In the genomic region with DNA sequence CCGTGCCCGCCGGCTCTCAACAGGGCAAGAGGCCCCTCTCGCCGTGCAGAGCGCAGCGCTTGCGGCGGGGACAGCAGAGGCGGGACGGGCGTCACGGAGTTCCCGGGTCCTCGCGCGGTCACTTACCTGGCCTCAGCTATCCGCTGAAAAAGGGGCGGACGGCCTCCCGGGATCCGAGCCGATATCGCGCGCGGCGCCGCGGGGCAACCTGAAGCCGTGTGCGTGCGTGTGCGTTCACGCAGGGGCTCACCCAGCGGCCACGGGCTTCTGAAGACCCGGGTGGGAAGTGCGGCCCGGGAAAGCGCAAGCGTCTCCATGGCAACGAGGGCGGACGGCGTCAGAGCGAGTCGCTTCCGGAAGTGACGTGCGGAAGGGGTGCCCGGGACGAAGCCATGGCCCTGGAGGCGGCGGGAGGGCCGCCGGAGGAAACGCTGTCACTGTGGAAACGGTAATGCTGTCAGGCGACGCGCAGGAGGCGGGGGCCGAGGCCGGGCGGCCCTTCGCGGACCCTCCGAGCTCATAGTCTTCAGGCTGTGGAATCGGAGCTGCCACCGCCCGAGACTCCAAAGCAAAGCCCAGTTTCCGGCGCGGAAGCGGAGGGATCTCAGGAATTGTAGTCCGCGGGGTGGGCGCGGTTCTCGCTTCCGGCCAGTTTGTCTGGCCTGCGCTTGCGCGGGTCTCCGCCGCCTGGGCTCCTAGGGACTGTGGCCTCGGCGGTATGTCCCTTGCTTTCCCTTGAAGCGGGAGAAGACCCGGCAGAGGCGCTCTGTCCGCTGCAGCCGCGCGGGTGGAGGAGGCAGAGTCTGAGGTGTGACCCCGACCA, we compare ENCODE assay signal across 1 cellular context.
TF ChIP-seq lines count a peak whose summit lies in the region.

A gene (plus strand): TSS at position 365 of the 823 bp plus-strand sequence. CDS start 28 bp downstream, at position 393.

TF ChIP-seq in HepG2, 621 proteins besides CTCF, POLR2A, EP300 and RAD21 (continued from another document and continues in another):
- TF ChIP-seq SP1 (IDR thresholded peaks at IDR 0.05) (no peak), SP1 (CRISPR knock-in tag; IDR thresholded peaks at IDR 0.05) (peak; percentile 75), NBN (conservative IDR thresholded peaks at IDR 0.05) (no peak), ZIK1 (CRISPR knock-in tag; IDR thresholded peaks at IDR 0.05; ENCODE audit: borderline replicate concordance, low read depth) (peak; percentile 1; the same call in 1 of the 2 replicates), FOXC1 (CRISPR knock-in tag; IDR thresholded peaks at IDR 0.05; ENCODE audit: borderline replicate concordance) (peak; percentile 91), IRX3 (CRISPR knock-in tag; IDR thresholded peaks at IDR 0.05; ENCODE audit: borderline replicate concordance, low read depth) (no peak), PLRG1 (conservative IDR thresholded peaks at IDR 0.05) (no peak), HCFC1 (IDR thresholded peaks at IDR 0.05; ENCODE audit: low read depth, low read length) (peak; percentile 23; the same call in 1 of the 2 replicates), ZC3H4 (CRISPR knock-in tag; IDR thresholded peaks at IDR 0.05; ENCODE audit: borderline replicate concordance) (no peak), ZNF572 (CRISPR knock-in tag; IDR thresholded peaks at IDR 0.05) (no peak; the same call in 1 of the 2 replicates), ELF1 (CRISPR knock-in tag; IDR thresholded peaks at IDR 0.05) (peak; percentile 92), CEBPB (IDR thresholded peaks at IDR 0.05; ENCODE audit: borderline replicate concordance, low read depth, low read length) (no peak), TBX3 (IDR thresholded peaks at IDR 0.05; ENCODE audit: borderline replicate concordance) (no peak; the same call in 1 of the 2 replicates), AHR (CRISPR knock-in tag; IDR thresholded peaks at IDR 0.05) (no peak; the same call in 1 of the 2 replicates), MAF1 (CRISPR knock-in tag; IDR thresholded peaks at IDR 0.05; ENCODE audit: borderline replicate concordance) (peak; percentile 87; the same call in 1 of the 2 replicates), BORCS8-MEF2B (CRISPR knock-in tag; IDR thresholded peaks at IDR 0.05) (peak; percentile 92), HOXA7 (CRISPR knock-in tag; IDR thresholded peaks at IDR 0.05) (no peak), NPAS2 (CRISPR knock-in tag; IDR thresholded peaks at IDR 0.05; ENCODE audit: borderline replicate concordance) (no peak), ZNF136 (CRISPR knock-in tag; IDR thresholded peaks at IDR 0.05; ENCODE audit: low read depth) (peak; percentile 61; the same call in 1 of the 2 replicates), TRIM24 (CRISPR knock-in tag; IDR thresholded peaks at IDR 0.05) (no peak), SAP130 (CRISPR knock-in tag; IDR thresholded peaks at IDR 0.05; ENCODE audit: low read depth) (peak; percentile 99), ELF3 (CRISPR knock-in tag; IDR thresholded peaks at IDR 0.05) (peak; percentile 70; the same call in 1 of the 2 replicates), KAT2B (IDR thresholded peaks at IDR 0.05; ENCODE audit: borderline replicate concordance, low read depth, low read length) (no peak), ATF1 (CRISPR knock-in tag; IDR thresholded peaks at IDR 0.05) (peak; percentile 96), ZNF615 (CRISPR knock-in tag; IDR thresholded peaks at IDR 0.05; ENCODE audit: borderline replicate concordance) (0 out of 2 replicates have a peak, but pooled peaks have one; percentile 15), ATRX (CRISPR knock-in tag; IDR thresholded peaks at IDR 0.05; ENCODE audit: borderline replicate concordance) (no peak), ZNF143 (CRISPR knock-in tag; IDR thresholded peaks at IDR 0.05) (peak; percentile 79), ZFP62 (CRISPR knock-in tag; IDR thresholded peaks at IDR 0.05) (peak; percentile 87; the same call in 1 of the 2 replicates), CBX5 (CRISPR knock-in tag; IDR thresholded peaks at IDR 0.05; ENCODE audit: borderline replicate concordance) (peak; percentile 64; the same call in 1 of the 2 replicates), ZNF451 (CRISPR knock-in tag; IDR thresholded peaks at IDR 0.05) (no peak), PHF8 (CRISPR knock-in tag; IDR thresholded peaks at IDR 0.05) (peak; percentile 92), RFX3 (CRISPR knock-in tag; IDR thresholded peaks at IDR 0.05) (peak; percentile 98)
- TF ChIP-seq, protein P1, sequence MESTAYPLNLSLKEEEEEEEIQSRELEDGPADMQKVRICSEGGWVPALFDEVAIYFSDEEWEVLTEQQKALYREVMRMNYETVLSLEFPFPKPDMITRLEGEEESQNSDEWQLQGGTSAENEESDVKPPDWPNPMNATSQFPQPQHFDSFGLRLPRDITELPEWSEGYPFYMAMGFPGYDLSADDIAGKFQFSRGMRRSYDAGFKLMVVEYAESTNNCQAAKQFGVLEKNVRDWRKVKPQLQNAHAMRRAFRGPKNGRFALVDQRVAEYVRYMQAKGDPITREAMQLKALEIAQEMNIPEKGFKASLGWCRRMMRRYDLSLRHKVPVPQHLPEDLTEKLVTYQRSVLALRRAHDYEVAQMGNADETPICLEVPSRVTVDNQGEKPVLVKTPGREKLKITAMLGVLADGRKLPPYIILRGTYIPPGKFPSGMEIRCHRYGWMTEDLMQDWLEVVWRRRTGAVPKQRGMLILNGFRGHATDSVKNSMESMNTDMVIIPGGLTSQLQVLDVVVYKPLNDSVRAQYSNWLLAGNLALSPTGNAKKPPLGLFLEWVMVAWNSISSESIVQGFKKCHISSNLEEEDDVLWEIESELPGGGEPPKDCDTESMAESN (CRISPR knock-in tag; conservative IDR thresholded peaks at IDR 0.05): peak; percentile 95; the same call in 1 of the 2 replicates
- TF ChIP-seq, protein P2, sequence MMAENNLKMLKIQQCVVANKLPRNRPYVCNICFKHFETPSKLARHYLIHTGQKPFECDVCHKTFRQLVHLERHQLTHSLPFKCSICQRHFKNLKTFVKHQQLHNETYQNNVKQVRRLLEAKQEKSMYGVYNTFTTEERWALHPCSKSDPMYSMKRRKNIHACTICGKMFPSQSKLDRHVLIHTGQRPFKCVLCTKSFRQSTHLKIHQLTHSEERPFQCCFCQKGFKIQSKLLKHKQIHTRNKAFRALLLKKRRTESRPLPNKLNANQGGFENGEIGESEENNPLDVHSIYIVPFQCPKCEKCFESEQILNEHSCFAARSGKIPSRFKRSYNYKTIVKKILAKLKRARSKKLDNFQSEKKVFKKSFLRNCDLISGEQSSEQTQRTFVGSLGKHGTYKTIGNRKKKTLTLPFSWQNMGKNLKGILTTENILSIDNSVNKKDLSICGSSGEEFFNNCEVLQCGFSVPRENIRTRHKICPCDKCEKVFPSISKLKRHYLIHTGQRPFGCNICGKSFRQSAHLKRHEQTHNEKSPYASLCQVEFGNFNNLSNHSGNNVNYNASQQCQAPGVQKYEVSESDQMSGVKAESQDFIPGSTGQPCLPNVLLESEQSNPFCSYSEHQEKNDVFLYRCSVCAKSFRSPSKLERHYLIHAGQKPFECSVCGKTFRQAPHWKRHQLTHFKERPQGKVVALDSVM (CRISPR knock-in tag; IDR thresholded peaks at IDR 0.05): no peak
- TF ChIP-seq, protein P3, sequence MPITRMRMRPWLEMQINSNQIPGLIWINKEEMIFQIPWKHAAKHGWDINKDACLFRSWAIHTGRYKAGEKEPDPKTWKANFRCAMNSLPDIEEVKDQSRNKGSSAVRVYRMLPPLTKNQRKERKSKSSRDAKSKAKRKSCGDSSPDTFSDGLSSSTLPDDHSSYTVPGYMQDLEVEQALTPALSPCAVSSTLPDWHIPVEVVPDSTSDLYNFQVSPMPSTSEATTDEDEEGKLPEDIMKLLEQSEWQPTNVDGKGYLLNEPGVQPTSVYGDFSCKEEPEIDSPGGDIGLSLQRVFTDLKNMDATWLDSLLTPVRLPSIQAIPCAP (CRISPR knock-in tag; IDR thresholded peaks at IDR 0.05; ENCODE audit: low read depth): no peak
- TF ChIP-seq, protein P4, sequence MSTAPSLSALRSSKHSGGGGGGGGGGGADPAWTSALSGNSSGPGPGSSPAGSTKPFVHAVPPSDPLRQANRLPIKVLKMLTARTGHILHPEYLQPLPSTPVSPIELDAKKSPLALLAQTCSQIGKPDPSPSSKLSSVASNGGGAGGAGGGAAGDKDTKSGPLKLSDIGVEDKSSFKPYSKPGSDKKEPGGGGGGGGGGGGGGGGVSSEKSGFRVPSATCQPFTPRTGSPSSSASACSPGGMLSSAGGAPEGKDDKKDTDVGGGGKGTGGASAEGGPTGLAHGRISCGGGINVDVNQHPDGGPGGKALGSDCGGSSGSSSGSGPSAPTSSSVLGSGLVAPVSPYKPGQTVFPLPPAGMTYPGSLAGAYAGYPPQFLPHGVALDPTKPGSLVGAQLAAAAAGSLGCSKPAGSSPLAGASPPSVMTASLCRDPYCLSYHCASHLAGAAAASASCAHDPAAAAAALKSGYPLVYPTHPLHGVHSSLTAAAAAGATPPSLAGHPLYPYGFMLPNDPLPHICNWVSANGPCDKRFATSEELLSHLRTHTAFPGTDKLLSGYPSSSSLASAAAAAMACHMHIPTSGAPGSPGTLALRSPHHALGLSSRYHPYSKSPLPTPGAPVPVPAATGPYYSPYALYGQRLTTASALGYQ (CRISPR knock-in tag; IDR thresholded peaks at IDR 0.05): no peak; the same call in 1 of the 2 replicates
- TF ChIP-seq, protein P5, sequence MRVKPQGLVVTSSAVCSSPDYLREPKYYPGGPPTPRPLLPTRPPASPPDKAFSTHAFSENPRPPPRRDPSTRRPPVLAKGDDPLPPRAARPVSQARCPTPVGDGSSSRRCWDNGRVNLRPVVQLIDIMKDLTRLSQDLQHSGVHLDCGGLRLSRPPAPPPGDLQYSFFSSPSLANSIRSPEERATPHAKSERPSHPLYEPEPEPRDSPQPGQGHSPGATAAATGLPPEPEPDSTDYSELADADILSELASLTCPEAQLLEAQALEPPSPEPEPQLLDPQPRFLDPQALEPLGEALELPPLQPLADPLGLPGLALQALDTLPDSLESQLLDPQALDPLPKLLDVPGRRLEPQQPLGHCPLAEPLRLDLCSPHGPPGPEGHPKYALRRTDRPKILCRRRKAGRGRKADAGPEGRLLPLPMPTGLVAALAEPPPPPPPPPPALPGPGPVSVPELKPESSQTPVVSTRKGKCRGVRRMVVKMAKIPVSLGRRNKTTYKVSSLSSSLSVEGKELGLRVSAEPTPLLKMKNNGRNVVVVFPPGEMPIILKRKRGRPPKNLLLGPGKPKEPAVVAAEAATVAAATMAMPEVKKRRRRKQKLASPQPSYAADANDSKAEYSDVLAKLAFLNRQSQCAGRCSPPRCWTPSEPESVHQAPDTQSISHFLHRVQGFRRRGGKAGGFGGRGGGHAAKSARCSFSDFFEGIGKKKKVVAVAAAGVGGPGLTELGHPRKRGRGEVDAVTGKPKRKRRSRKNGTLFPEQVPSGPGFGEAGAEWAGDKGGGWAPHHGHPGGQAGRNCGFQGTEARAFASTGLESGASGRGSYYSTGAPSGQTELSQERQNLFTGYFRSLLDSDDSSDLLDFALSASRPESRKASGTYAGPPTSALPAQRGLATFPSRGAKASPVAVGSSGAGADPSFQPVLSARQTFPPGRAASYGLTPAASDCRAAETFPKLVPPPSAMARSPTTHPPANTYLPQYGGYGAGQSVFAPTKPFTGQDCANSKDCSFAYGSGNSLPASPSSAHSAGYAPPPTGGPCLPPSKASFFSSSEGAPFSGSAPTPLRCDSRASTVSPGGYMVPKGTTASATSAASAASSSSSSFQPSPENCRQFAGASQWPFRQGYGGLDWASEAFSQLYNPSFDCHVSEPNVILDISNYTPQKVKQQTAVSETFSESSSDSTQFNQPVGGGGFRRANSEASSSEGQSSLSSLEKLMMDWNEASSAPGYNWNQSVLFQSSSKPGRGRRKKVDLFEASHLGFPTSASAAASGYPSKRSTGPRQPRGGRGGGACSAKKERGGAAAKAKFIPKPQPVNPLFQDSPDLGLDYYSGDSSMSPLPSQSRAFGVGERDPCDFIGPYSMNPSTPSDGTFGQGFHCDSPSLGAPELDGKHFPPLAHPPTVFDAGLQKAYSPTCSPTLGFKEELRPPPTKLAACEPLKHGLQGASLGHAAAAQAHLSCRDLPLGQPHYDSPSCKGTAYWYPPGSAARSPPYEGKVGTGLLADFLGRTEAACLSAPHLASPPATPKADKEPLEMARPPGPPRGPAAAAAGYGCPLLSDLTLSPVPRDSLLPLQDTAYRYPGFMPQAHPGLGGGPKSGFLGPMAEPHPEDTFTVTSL (CRISPR knock-in tag; IDR thresholded peaks at IDR 0.05; ENCODE audit: borderline replicate concordance): no peak
- TF ChIP-seq, protein P6, sequence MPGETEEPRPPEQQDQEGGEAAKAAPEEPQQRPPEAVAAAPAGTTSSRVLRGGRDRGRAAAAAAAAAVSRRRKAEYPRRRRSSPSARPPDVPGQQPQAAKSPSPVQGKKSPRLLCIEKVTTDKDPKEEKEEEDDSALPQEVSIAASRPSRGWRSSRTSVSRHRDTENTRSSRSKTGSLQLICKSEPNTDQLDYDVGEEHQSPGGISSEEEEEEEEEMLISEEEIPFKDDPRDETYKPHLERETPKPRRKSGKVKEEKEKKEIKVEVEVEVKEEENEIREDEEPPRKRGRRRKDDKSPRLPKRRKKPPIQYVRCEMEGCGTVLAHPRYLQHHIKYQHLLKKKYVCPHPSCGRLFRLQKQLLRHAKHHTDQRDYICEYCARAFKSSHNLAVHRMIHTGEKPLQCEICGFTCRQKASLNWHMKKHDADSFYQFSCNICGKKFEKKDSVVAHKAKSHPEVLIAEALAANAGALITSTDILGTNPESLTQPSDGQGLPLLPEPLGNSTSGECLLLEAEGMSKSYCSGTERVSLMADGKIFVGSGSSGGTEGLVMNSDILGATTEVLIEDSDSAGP (CRISPR knock-in tag; IDR thresholded peaks at IDR 0.05; ENCODE audit: borderline replicate concordance): peak; percentile 94; the same call in 1 of the 2 replicates
- TF ChIP-seq, protein P7, sequence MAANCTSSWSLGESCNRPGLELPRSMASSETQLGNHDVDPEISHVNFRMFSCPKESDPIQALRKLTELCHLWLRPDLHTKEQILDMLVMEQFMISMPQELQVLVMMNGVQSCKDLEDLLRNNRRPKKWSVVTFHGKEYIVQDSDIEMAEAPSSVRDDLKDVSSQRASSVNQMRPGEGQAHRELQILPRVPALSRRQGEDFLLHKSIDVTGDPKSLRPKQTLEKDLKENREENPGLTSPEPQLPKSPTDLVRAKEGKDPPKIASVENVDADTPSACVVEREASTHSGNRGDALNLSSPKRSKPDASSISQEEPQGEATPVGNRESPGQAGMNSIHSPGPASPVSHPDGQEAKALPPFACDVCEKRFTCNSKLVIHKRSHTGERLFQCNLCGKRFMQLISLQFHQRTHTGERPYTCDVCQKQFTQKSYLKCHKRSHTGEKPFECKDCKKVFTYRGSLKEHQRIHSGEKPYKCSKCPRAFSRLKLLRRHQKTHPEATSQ (CRISPR knock-in tag; IDR thresholded peaks at IDR 0.05; ENCODE audit: borderline replicate concordance): no peak; the same call in 1 of the 2 replicates
- TF ChIP-seq, protein P8, sequence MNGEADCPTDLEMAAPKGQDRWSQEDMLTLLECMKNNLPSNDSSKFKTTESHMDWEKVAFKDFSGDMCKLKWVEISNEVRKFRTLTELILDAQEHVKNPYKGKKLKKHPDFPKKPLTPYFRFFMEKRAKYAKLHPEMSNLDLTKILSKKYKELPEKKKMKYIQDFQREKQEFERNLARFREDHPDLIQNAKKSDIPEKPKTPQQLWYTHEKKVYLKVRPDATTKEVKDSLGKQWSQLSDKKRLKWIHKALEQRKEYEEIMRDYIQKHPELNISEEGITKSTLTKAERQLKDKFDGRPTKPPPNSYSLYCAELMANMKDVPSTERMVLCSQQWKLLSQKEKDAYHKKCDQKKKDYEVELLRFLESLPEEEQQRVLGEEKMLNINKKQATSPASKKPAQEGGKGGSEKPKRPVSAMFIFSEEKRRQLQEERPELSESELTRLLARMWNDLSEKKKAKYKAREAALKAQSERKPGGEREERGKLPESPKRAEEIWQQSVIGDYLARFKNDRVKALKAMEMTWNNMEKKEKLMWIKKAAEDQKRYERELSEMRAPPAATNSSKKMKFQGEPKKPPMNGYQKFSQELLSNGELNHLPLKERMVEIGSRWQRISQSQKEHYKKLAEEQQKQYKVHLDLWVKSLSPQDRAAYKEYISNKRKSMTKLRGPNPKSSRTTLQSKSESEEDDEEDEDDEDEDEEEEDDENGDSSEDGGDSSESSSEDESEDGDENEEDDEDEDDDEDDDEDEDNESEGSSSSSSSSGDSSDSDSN (CRISPR knock-in tag; IDR thresholded peaks at IDR 0.05): peak; percentile 85
